In the genomic region with DNA sequence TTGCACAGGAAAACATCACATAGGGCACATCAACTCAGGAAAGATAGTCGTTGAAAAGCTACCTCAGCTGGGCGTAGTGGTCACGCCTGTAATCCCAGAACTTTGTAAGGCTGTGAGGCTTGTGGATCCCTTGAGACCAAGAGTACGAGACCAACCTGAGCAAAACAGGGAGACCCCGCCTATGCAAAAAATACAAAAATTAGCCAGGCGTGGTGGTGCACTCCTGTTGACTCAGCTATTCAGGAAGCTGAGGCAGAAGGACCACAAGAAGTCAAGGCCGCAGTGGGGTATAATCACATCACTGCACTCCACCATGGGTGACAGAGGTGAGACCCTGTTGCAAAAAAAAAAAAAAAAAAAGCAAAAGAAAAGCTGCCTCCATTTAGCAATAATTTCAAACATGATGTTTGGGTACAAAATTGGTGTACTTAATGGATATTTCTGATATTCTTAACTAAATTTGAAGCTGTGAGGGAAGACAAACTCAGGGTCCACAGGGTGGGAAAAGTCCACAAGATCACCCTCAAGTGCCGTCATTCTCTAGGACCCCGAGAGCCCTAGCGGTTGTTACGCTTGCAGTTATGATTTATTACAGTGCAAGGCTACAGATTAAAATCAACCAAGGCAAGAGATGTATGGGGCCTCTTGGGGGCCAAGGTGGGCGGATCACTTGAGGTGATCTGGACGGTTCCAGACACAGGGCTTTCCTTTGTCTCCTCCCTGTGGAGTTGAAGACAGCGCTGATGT, we compare ENCODE assay signal across 27 cellular contexts. TPM values are rescaled to one million over a fixed set of nuclear protein-coding genes. Genes with fewer than 3 reads are reported as not detected.
DNase-seq lines count a peak whose midpoint lies in the region; ATAC-seq and TF ChIP-seq lines count a peak whose summit lies in the region.
"Had no signal": no experiment of that assay in that cellular context is flagged by ENCODE, and none has a peak within 500 bp of the region (broad histone marks: within the 10 kb centered on the region; RNA-seq: fewer than 3 reads in every experiment).

No MANE protein-coding gene starts in this region.

- no peak overlapping the region for H3K27ac ChIP-seq in CD4-positive, CD25-positive, alpha-beta regulatory T cell (ENCODE audit: insufficient read depth, low read length, poor library complexity, severe bottlenecking)
- H3K27ac ChIP-seq in OCI-LY3 (ENCODE audit: low read length) (no peak overlapping the region), gastroesophageal sphincter (no peak overlapping the region)
- H3K27ac ChIP-seq: KMS-11, skin epidermis had no signal

- H3K27me3 Mint-ChIP-seq in CD4-positive, CD25-positive, alpha-beta regulatory T cell, result no peaks in the 10 kb centered on the region
- peaks cover 1% of the 10 kb centered on the region for H3K27me3 Mint-ChIP-seq in memory B cell
- H3K27me3 Mint-ChIP-seq: activated naive CD8-positive, alpha-beta T cell treated with anti-CD3 and anti-CD28 coated beads, Interleukin-2, amount 10 ng/mL, durations not matched to agents 7 days and 5 days had no signal

- H3K9ac ChIP-seq in OCI-LY3 (ENCODE audit: low read length), result no peak overlapping the region
- H3K9ac ChIP-seq: KMS-11 had no signal

- H3K4me2 ChIP-seq in OCI-LY3 (ENCODE audit: low read length), result peak overlapping the region; percentile 28

- peak overlapping the region; percentile 2 to 97 (median 56) for H3K27ac Mint-ChIP-seq in CD4-positive, CD25-positive, alpha-beta regulatory T cell
- H3K27ac Mint-ChIP-seq in memory B cell, result no peak overlapping the region
- H3K27ac Mint-ChIP-seq: activated naive CD8-positive, alpha-beta T cell treated with anti-CD3 and anti-CD28 coated beads, Interleukin-2, amount 10 ng/mL, durations not matched to agents 7 days and 5 days; stimulated activated memory B cell treated with anti-CD40 and anti-IgM and Interleukin-4, amounts not matched to agents 10 μg/mL and 1 μg/mL and 100 μg/mL, for 72 hours had no signal

- no peak for DNase-seq in CD4-positive, CD25-positive, alpha-beta regulatory T cell
- DNase-seq in GM12864 (ENCODE audit: low read depth) (peak; percentile 61), memory B cell (ENCODE audit: low spot score in 2 of 2) (peak in 1 of 2 donors; percentile 30), kidney glomerular epithelial cell (lab: John Stamatoyannopoulos, UW) (no peak), Kasumi-1 (lab: John Stamatoyannopoulos, UW) (no peak)
- no peak for DNase-seq in stimulated activated naive CD4-positive, alpha-beta T cell treated with Interleukin-2 at 50 U/mL for 16 hours (lab: John Stamatoyannopoulos, UW)
- DNase-seq: activated CD4-positive, alpha-beta T cell treated with anti-CD3 and anti-CD28 coated beads for 1 hour; activated naive CD8-positive, alpha-beta T cell treated with anti-CD3 and anti-CD28 coated beads, Interleukin-2, amount 10 ng/mL, durations not matched to agents 7 days and 5 days; activated T-cell treated with anti-CD3 and anti-CD28 coated beads, Interleukin-2, amount 50 U/mL, for 48 hours; DMS79 treated with DMSO at 0.1 percent for 48 hours; effector CD4-positive, alpha-beta T cell; H9; hypothalamus; islet precursor cell; NCI-H187; NCI-H748 treated with DMSO at 0.1 percent for 48 hours; nucleus accumbens; stimulated activated CD4-positive, alpha-beta T cell treated with anti-CD3 and anti-CD28 coated beads, Interleukin-1b, Interleukin-23, amount 100 ng/mL, for 48 hours; SW 1271 had no signal

- H3K79me2 ChIP-seq in OCI-LY3 (ENCODE audit: low read length), result no peaks in the 10 kb centered on the region

- H4K20me1 ChIP-seq in OCI-LY3 (ENCODE audit: insufficient read depth, low read length), result peaks cover 64% of the 10 kb centered on the region

- no peak for TF ChIP-seq EP300 in gastroesophageal sphincter (IDR thresholded peaks at IDR 0.05)

- no peak overlapping the region for H3K4me3 ChIP-seq in CD4-positive, CD25-positive, alpha-beta regulatory T cell (ENCODE audit: low read depth, low read length)
- H3K4me3 ChIP-seq in GM12864 (ENCODE audit: low read depth, low read length), result 0 out of 2 replicates have a peak overlapping the region, but pooled peaks have one; percentile 6
- peak overlapping the region; percentile 4; the same call in 1 of the 2 replicates for H3K4me3 ChIP-seq in OCI-LY3 (ENCODE audit: low read length)
- no peak overlapping the region for H3K4me3 ChIP-seq in gastroesophageal sphincter
- H3K4me3 ChIP-seq: lung, skin epidermis, thyroid gland had no signal

- H3K36me3 ChIP-seq in CD4-positive, CD25-positive, alpha-beta regulatory T cell (ENCODE audit: control insufficient read depth, insufficient read depth, low read length), result peaks cover 12% of the 10 kb centered on the region
- H3K36me3 ChIP-seq in OCI-LY3 (replicated peaks; ENCODE audit: low read depth, low read length), result peaks cover 64% of the 10 kb centered on the region
- H3K36me3 ChIP-seq in gastroesophageal sphincter, result peaks cover 0 to 72% of the 10 kb centered on the region in 2 donors

- H3K9me3 ChIP-seq in CD4-positive, CD25-positive, alpha-beta regulatory T cell (ENCODE audit: control insufficient read depth in 2 of 2, low read length in 2 of 2), result no peaks in the 10 kb centered on the region
- H3K9me3 ChIP-seq in OCI-LY3 (ENCODE audit: insufficient read depth, low read length) (no peaks in the 10 kb centered on the region), gastroesophageal sphincter (no peaks in the 10 kb centered on the region)
- H3K9me3 ChIP-seq: thyroid gland had no signal

- TF ChIP-seq POLR2A in gastroesophageal sphincter (IDR thresholded peaks at IDR 0.05), result no peak

- ATAC-seq in CD4-positive, CD25-positive, alpha-beta regulatory T cell (ENCODE audit: low read depth in 2 of 2), result no peak
- ATAC-seq in memory B cell (ENCODE audit: low read depth) (no peak), gastroesophageal sphincter (no peak)
- ATAC-seq: Right ventricle myocardium inferior; stimulated activated memory B cell treated with anti-CD40 and anti-IgM and Interleukin-4, amounts not matched to agents 10 μg/mL and 1 μg/mL and 100 μg/mL, for 72 hours had no signal

- no peak for TF ChIP-seq CTCF in GM12864 (IDR thresholded peaks at IDR 0.05; ENCODE audit: low read depth, low read length, missing control alignments)
- TF ChIP-seq CTCF in OCI-LY3 (IDR thresholded peaks at IDR 0.05; ENCODE audit: low read depth, low read length), result no peak
- no peak for TF ChIP-seq CTCF in gastroesophageal sphincter (IDR thresholded peaks at IDR 0.05)

- peaks cover 26% of the 10 kb centered on the region for H3K36me3 Mint-ChIP-seq in CD4-positive, CD25-positive, alpha-beta regulatory T cell
- peaks cover 23% of the 10 kb centered on the region for H3K36me3 Mint-ChIP-seq in memory B cell

- no peak overlapping the region for H2AFZ ChIP-seq in OCI-LY3 (ENCODE audit: low read depth, low read length)

- H3K4me1 ChIP-seq in CD4-positive, CD25-positive, alpha-beta regulatory T cell (ENCODE audit: control insufficient read depth, insufficient read depth, low read length, poor library complexity, severe bottlenecking), result peaks cover 37% of the 10 kb centered on the region
- peaks cover 31% of the 10 kb centered on the region for H3K4me1 ChIP-seq in OCI-LY3 (ENCODE audit: low read length)
- H3K4me1 ChIP-seq in gastroesophageal sphincter, result no peaks in the 10 kb centered on the region

- WGBS in gastroesophageal sphincter (ENCODE audit: low coverage in 1 of 2), 2 donors, result 92 to 95% methylated on average over 6 to 13 of the region's 14 CpGs

- H3K27me3 ChIP-seq in CD4-positive, CD25-positive, alpha-beta regulatory T cell (ENCODE audit: control insufficient read depth, insufficient read depth, low read length), result no peaks in the 10 kb centered on the region
- H3K27me3 ChIP-seq in OCI-LY3 (ENCODE audit: low read depth, low read length) (peaks cover 4% of the 10 kb centered on the region; the same call in 1 of the 2 replicates), gastroesophageal sphincter (no peaks in the 10 kb centered on the region)
- H3K27me3 ChIP-seq: thyroid gland had no signal

- peaks cover 9 to 37% (median 26%) of the 10 kb centered on the region in 4 donors for H3K4me1 Mint-ChIP-seq in CD4-positive, CD25-positive, alpha-beta regulatory T cell
- H3K4me1 Mint-ChIP-seq in memory B cell, result peaks cover 37% of the 10 kb centered on the region
- H3K4me1 Mint-ChIP-seq: H9 had no signal

- no peaks in the 10 kb centered on the region for H3K9me3 Mint-ChIP-seq in CD4-positive, CD25-positive, alpha-beta regulatory T cell
- no peaks in the 10 kb centered on the region for H3K9me3 Mint-ChIP-seq in memory B cell
- H3K9me3 Mint-ChIP-seq: activated naive CD8-positive, alpha-beta T cell treated with anti-CD3 and anti-CD28 coated beads, Interleukin-2, amount 10 ng/mL, durations not matched to agents 7 days and 5 days; H9; stimulated activated memory B cell treated with anti-CD40 and anti-IgM and Interleukin-4, amounts not matched to agents 10 μg/mL and 1 μg/mL and 100 μg/mL, for 72 hours had no signal

- peak overlapping the region in 2 of 4 donors; percentile 46 to 47 for H3K4me3 Mint-ChIP-seq in CD4-positive, CD25-positive, alpha-beta regulatory T cell
- H3K4me3 Mint-ChIP-seq in memory B cell, result peak overlapping the region; percentile 5
- H3K4me3 Mint-ChIP-seq: activated naive CD8-positive, alpha-beta T cell treated with anti-CD3 and anti-CD28 coated beads, Interleukin-2, amount 10 ng/mL, durations not matched to agents 7 days and 5 days; H9; stimulated activated memory B cell treated with anti-CD40 and anti-IgM and Interleukin-4, amounts not matched to agents 10 μg/mL and 1 μg/mL and 100 μg/mL, for 72 hours had no signal

RNA-seq across cellular contexts. Expression of gene LDLR, which starts 42.5 kb away (rescaled TPM):
- total RNA-seq in CD4-positive, CD25-positive, alpha-beta regulatory T cell, result 108 TPM
- 10 to 100 TPM in 2 of 4 donors, 1 to 10 TPM in 2; 5.1 to 12.7 (median 10.2) TPM for polyA plus RNA-seq in CD4-positive, CD25-positive, alpha-beta regulatory T cell
- total RNA-seq in gastroesophageal sphincter, result 10 to 100 TPM; 14.9 to 68.1 (median 32.6) TPM

Comparison
In these comparisons a context has a peak if more than half of its experiments do, and no peak if none do; other contexts are left out.
1. H3K4me3 ChIP-seq: peak in GM12864 (single experiment) and OCI-LY3 (single experiment); none in CD4-positive, CD25-positive, alpha-beta regulatory T cell (single experiment) and gastroesophageal sphincter (0 of 2).